1 cellular context compared by ENCODE assay signal in genomic region chr2:111160758-111161157, GRCh38.
A peak's percentile ranks its signal among the peaks of the same experiment; 100 is the strongest.
TF ChIP-seq lines count a peak whose summit lies in the region.

No MANE protein-coding gene starts in this region.

TF ChIP-seq in IMR-90, 13 proteins besides CTCF, POLR2A, EP300 and RAD21 (continued from another document):
- no peak for TF ChIP-seq ELK1 (IDR thresholded peaks at IDR 0.05; ENCODE audit: borderline replicate concordance, low read depth, low read length)
- TF ChIP-seq CEBPB (IDR thresholded peaks at IDR 0.05; ENCODE audit: low read depth, low read length), result peak; percentile 84
- TF ChIP-seq RCOR1 (IDR thresholded peaks at IDR 0.05; ENCODE audit: insufficient replicate concordance, low read length), result no peak
